Comparison of ENCODE assay signal across 8 cellular contexts in the genomic region with DNA sequence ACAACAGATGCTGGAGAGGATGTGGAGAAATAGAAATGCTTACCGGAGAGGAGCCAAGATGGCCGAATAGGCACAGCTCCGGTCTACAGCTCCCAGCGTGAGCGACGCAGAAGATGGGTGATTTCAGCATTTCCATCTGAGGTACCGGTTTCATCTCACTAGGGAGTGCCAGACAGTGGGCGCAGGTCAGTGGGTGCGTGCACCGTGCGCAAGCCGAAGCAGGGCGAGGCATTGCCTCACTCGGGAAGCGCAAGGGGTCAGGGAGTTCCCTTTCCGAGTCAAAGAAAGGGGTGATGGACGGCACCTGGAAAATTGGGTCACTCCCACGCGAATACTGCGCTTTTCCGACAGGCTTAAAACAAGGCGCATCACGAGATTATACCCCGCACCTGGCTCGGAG.
A peak's percentile ranks its signal among the peaks of the same experiment; 100 is the strongest.
DNase-seq lines count a peak whose midpoint lies in the region; ATAC-seq, FAIRE-seq and TF ChIP-seq lines count a peak whose summit lies in the region.
"Not testable (repeated sequence)": the region's sequence is repeated elsewhere in the genome, so short reads cannot be mapped to it uniquely, and the experiment has no call there.

No MANE protein-coding gene starts in this region.

- 81% methylated on average over 19 of the region's 25 CpGs; no CpG with 5 or more reads in 1 of the 2 experiments for WGBS in H1 (ENCODE audit: extremely low coverage in 1 of 2, insufficient coverage in 1 of 2, insufficient read length in 1 of 2, insufficient replicate concordance in 2 of 2, low coverage in 1 of 2, low lambda C conversion rate in 2 of 2, missing lambda C conversion rate in 1 of 2), 2 experiments

- TF ChIP-seq CTCF in Caco-2 (IDR thresholded peaks at IDR 0.05; ENCODE audit: insufficient read depth in 1 of 2, low read depth in 1 of 2, low read length in 1 of 2, severe bottlenecking in 1 of 2, unreplicated experiment in 1 of 2); HCT116 (IDR thresholded peaks at IDR 0.05 in 2 of 3, conservative IDR thresholded peaks at IDR 0.05 in 1 of 3; ENCODE audit: borderline replicate concordance in 1 of 3, insufficient read depth in 1 of 3, low read depth in 2 of 3, low read length in 2 of 3); H1 (IDR thresholded peaks at IDR 0.05; ENCODE audit: control extremely low read depth in 1 of 3, insufficient read depth in 1 of 3, low read depth in 1 of 3, low read length in 3 of 3); osteocyte (IDR thresholded peaks at IDR 0.05): not testable (repeated sequence)

- POLR2A ChIA-PET in Caco-2 (lab: Charles Lee), result not testable (repeated sequence)
- POLR2A ChIA-PET in HCT116 (lab: Charles Lee), result interaction anchor here (1.0 kb wide), 1 partner anchor 8 kb away, joined by 3 read pairs; no protein-coding TSS in a partner anchor
- POLR2A ChIA-PET in H1 (lab: Charles Lee; ENCODE audit: partially characterized antibody), result interaction anchor here (0.7 kb wide), 1 partner anchor 73 kb away, joined by 3 read pairs; no protein-coding TSS in a partner anchor

- H4K20me1 ChIP-seq in HCT116 (ENCODE audit: insufficient read depth); H1 (replicated peaks in 1 of 2; ENCODE audit: control insufficient read depth in 1 of 2, insufficient read depth in 2 of 2, low read length in 2 of 2): not testable (repeated sequence)

- TF ChIP-seq RAD21 in HCT116 (IDR thresholded peaks at IDR 0.05; ENCODE audit: low read depth); H1 (IDR thresholded peaks at IDR 0.05 in 1 of 2, conservative IDR thresholded peaks at IDR 0.05 in 1 of 2; ENCODE audit: low read depth in 2 of 2, low read length in 2 of 2): not testable (repeated sequence)

- not testable (repeated sequence) for H4K5ac ChIP-seq in H1 (ENCODE audit: insufficient read length, low read depth, low read length)

- not testable (repeated sequence) for BruUV-seq in Caco-2 (replicated peaks; lab: Mats Ljungman, UMichigan); HCT116 (replicated peaks; lab: Mats Ljungman, UMichigan)

- H3K36me3 ChIP-seq in Caco-2 (ENCODE audit: control insufficient read depth, insufficient read depth, low read length); HCT116 (ENCODE audit: control insufficient read depth in 1 of 2, insufficient read depth in 2 of 2, low read length in 2 of 2); H1 (ENCODE audit: control insufficient read depth in 2 of 4, insufficient read depth in 4 of 4, low read length in 3 of 4); iPS-18a (ENCODE audit: control insufficient read depth, low read depth, low read length): not testable (repeated sequence)

- H4K8ac ChIP-seq in H1 (ENCODE audit: extremely low read depth, insufficient read depth, low read length), result not testable (repeated sequence)

- H2AFZ ChIP-seq in HCT116 (ENCODE audit: low read depth, low read length, poor library complexity, severe bottlenecking); H1 (ENCODE audit: low read length): not testable (repeated sequence)

- H3K14ac ChIP-seq in H1 (ENCODE audit: insufficient read length), result not testable (repeated sequence)

- not testable (repeated sequence) for ATAC-seq in HCT116

- not testable (repeated sequence) for H4K91ac ChIP-seq in H1 (replicated peaks; ENCODE audit: insufficient read length, low read length)

- not testable (repeated sequence) for H2AK5ac ChIP-seq in H1 (ENCODE audit: low read depth, low read length)

- H3K27ac Mint-ChIP-seq in Caco-2 (ENCODE audit: unreplicated experiment), result peak overlapping the region; percentile 79
- H3K27ac Mint-ChIP-seq in osteocyte (ENCODE audit: unreplicated experiment), result peak overlapping the region; percentile 85

- H3K4me1 Mint-ChIP-seq in Caco-2 (ENCODE audit: low read depth, unreplicated experiment); osteocyte (ENCODE audit: unreplicated experiment): not testable (repeated sequence)

- not testable (repeated sequence) for H3K9me3 ChIP-seq in Caco-2; HCT116 (ENCODE audit: control insufficient read depth in 1 of 2, insufficient read depth in 1 of 2, low read depth in 1 of 2, low read length in 2 of 2); H1 (ENCODE audit: insufficient read depth in 2 of 2, low read depth in 1 of 2, low read length in 1 of 2); iPS-18a (ENCODE audit: control insufficient read depth, low read depth, low read length)

- not testable (repeated sequence) for H3K27me3 ChIP-seq in Caco-2 (replicated peaks; ENCODE audit: control insufficient read depth, insufficient read depth, low read length); HCT116 (ENCODE audit: insufficient read depth, low read length); H1 (replicated peaks in 1 of 4; ENCODE audit: control insufficient read depth in 3 of 4, extremely low read depth in 1 of 4, insufficient read depth in 3 of 4, low read length in 3 of 4); iPS-18a (ENCODE audit: control insufficient read depth, insufficient read depth, low read length)

- H3K4me3 Mint-ChIP-seq in Caco-2 (ENCODE audit: unreplicated experiment) (peak overlapping the region; percentile 80), osteocyte (ENCODE audit: unreplicated experiment) (peak overlapping the region; percentile 82)

- H3K9ac ChIP-seq in HCT116 (ENCODE audit: low read length) (peak overlapping the region; percentile 51), H1 (replicated peaks in 1 of 4; ENCODE audit: extremely low read depth in 1 of 4, low read depth in 3 of 4, low read length in 3 of 4) (peak overlapping the region in 2 of 4 experiments; percentile 22 to 79; a peak in 2 of 7 replicates), iPS-18a (ENCODE audit: low read length) (peak overlapping the region; percentile 39)

- not testable (repeated sequence) for H3K9me3 Mint-ChIP-seq in Caco-2 (ENCODE audit: unreplicated experiment); osteocyte (ENCODE audit: unreplicated experiment)

- H2BK15ac ChIP-seq in H1 (ENCODE audit: low read length), result not testable (repeated sequence)

- H3K18ac ChIP-seq in H1 (ENCODE audit: extremely low read depth, low read length), result peak overlapping the region; percentile 71; the same call in 1 of the 2 replicates

- peak overlapping the region; percentile 50; the same call in 1 of the 2 replicates for H2BK12ac ChIP-seq in H1 (ENCODE audit: low read depth, low read length)

- not testable (repeated sequence) for H3K23ac ChIP-seq in H1 (ENCODE audit: insufficient read length)

- H3K4me2 ChIP-seq in HCT116 (ENCODE audit: low read length) (peak overlapping the region; percentile 55), H1 (ENCODE audit: insufficient read depth in 1 of 2, low read depth in 2 of 2, low read length in 2 of 2) (peak overlapping the region; percentile 51 to 52)

- intact Hi-C loops in Caco-2 (cut with micrococcal nuclease; ENCODE audit: unreplicated experiment), result not testable (repeated sequence)
- intact Hi-C loops in HCT116 (cut with micrococcal nuclease), result loop anchor here (10.0 kb wide), 1 partner anchor 286 kb away; a partner anchor contains a TSS

- H3K4me3 ChIP-seq in Caco-2 (ENCODE audit: low read depth, low read length) (peak overlapping the region; percentile 35), HCT116 (replicated peaks in 1 of 2; ENCODE audit: low read depth in 1 of 2, low read length in 2 of 2) (peak overlapping the region; percentile 34 to 54), H1 (ENCODE audit: extremely low read depth in 1 of 4, insufficient read depth in 2 of 4, low read depth in 3 of 4, low read length in 4 of 4) (peak overlapping the region; percentile 17 to 48 (median 36); a peak in 5 of 8 replicates), iPS-18a (ENCODE audit: low read length) (peak overlapping the region; percentile 53)

- H2BK5ac ChIP-seq in H1 (ENCODE audit: low read depth, low read length), result 0 out of 2 replicates have a peak overlapping the region, but pooled peaks have one; percentile 75

- not testable (repeated sequence) for H3K4ac ChIP-seq in H1 (replicated peaks; ENCODE audit: insufficient read length, low read depth, low read length)

- TF ChIP-seq POLR2A in HCT116 (IDR thresholded peaks at IDR 0.05; ENCODE audit: borderline replicate concordance, extremely low read depth, insufficient read depth, insufficient read length); H1 (IDR thresholded peaks at IDR 0.05; ENCODE audit: control extremely low read depth in 1 of 2, low read depth in 2 of 2, low read length in 2 of 2): not testable (repeated sequence)

- not testable (repeated sequence) for H2BK120ac ChIP-seq in H1 (replicated peaks; ENCODE audit: low read depth, low read length)

- H3K36me3 Mint-ChIP-seq in Caco-2 (ENCODE audit: insufficient read depth, unreplicated experiment); osteocyte (ENCODE audit: unreplicated experiment): not testable (repeated sequence)

- H3K79me1 ChIP-seq in H1 (ENCODE audit: low read depth, low read length), result not testable (repeated sequence)

- H3K27ac ChIP-seq in HCT116 (ENCODE audit: low read depth, low read length) (peak overlapping the region; percentile 58), H1 (ENCODE audit: low read depth, low read length) (peak overlapping the region; percentile 52; the same call in 1 of the 2 replicates)
- H3K27ac ChIP-seq in iPS-18a (ENCODE audit: low read length), result not testable (repeated sequence)

- H2BK20ac ChIP-seq in H1 (ENCODE audit: low read length), result not testable (repeated sequence)

- H3K27me3 Mint-ChIP-seq in Caco-2 (ENCODE audit: insufficient read depth, unreplicated experiment), result not testable (repeated sequence)
- H3K27me3 Mint-ChIP-seq in osteocyte (ENCODE audit: unreplicated experiment), result peaks cover 14% of the 10 kb centered on the region

- RAD21 ChIA-PET in HCT116 (lab: Charles Lee; ENCODE audit: low non-redundant PET in 1 of 2, low total read pairs in 2 of 2, uncharacterized antibody in 2 of 2, unreplicated experiment in 2 of 2), result not testable (repeated sequence)

- DNase-seq in Caco-2 (peak; percentile 14 to 36), NCI-H1105 treated with DMSO at 0.1 percent for 48 hours (lab: John Stamatoyannopoulos, UW) (peak; percentile 9), NCI-H69 (lab: John Stamatoyannopoulos, UW) (peak; percentile 0), RPMI8226 (peak; percentile 5), H1 (ENCODE audit: low read depth in 1 of 2, low spot score in 2 of 2) (peak in 1 of 2 experiments; percentile 59)
- not testable (repeated sequence) for DNase-seq in HCT116 (ENCODE audit: low read depth, low spot score); osteocyte (ENCODE audit: extremely low spot score, unreplicated experiment)

- H3K23me2 ChIP-seq in H1 (ENCODE audit: low read depth, low read length), result not testable (repeated sequence)

- not testable (repeated sequence) for FAIRE-seq in H1 (lab: Jason Lieb, UNC)

- H3K56ac ChIP-seq in H1 (replicated peaks; ENCODE audit: insufficient read length, low read depth, low read length), result not testable (repeated sequence)

- not testable (repeated sequence) for H3K79me2 ChIP-seq in HCT116 (ENCODE audit: insufficient read depth, low read length)
- peaks cover 0 to 13% of the 10 kb centered on the region in 2 experiments; a peak in 1 of 4 replicates for H3K79me2 ChIP-seq in H1 (ENCODE audit: control insufficient read depth in 1 of 2, insufficient read depth in 2 of 2, low read length in 2 of 2)

- not testable (repeated sequence) for TF ChIP-seq EP300 in H1 (IDR thresholded peaks at IDR 0.05; ENCODE audit: borderline replicate concordance in 1 of 2, low read depth in 2 of 2, low read length in 2 of 2)

- CTCF ChIA-PET in Caco-2 (lab: Charles Lee); HCT116 (lab: Charles Lee); H1 (lab: Charles Lee; ENCODE audit: partially characterized antibody): not testable (repeated sequence)

- not testable (repeated sequence) for H3K4me1 ChIP-seq in Caco-2; H1 (replicated peaks in 1 of 4; ENCODE audit: control insufficient read depth in 3 of 4, insufficient read depth in 4 of 4, low read length in 3 of 4)
- H3K4me1 ChIP-seq in HCT116 (ENCODE audit: control insufficient read depth in 1 of 2, insufficient read depth in 2 of 2, low read length in 2 of 2) (peaks cover 0 to 16% of the 10 kb centered on the region in 2 experiments; a peak in 2 of 4 replicates), iPS-18a (ENCODE audit: control insufficient read depth, low read depth, low read length) (peaks cover 12% of the 10 kb centered on the region)

- H3K9me2 ChIP-seq in HCT116 (ENCODE audit: insufficient read depth), result not testable (repeated sequence)
